2 cellular contexts compared by ENCODE assay signal in genomic region chr1:54967372-54967771, GRCh38.
TF ChIP-seq lines count a peak whose summit lies in the region.

No MANE protein-coding gene starts in this region.

TF ChIP-seq in SK-N-SH, 30 proteins besides CTCF, POLR2A, EP300 and RAD21:
- TF ChIP-seq FOSL2 (IDR thresholded peaks at IDR 0.05; ENCODE audit: borderline replicate concordance, low read depth) (peak; percentile 60; the same call in 1 of the 2 replicates), YY1 (IDR thresholded peaks at IDR 0.05; ENCODE audit: low read depth) (no peak)

TF ChIP-seq in SK-N-SH treated with all-trans-retinoic acid at 6 μM for 48 hours, 23 proteins besides CTCF, POLR2A, EP300 and RAD21:
- TF ChIP-seq ARNTL (CRISPR knock-in tag; IDR thresholded peaks at IDR 0.05; ENCODE audit: borderline replicate concordance, low read depth) (no peak), OSR1 (CRISPR knock-in tag; IDR thresholded peaks at IDR 0.05) (no peak), POU6F1 (CRISPR knock-in tag; IDR thresholded peaks at IDR 0.05; ENCODE audit: borderline replicate concordance, low read depth) (no peak), CSRNP3 (CRISPR knock-in tag; IDR thresholded peaks at IDR 0.05) (no peak), RARB (CRISPR knock-in tag; IDR thresholded peaks at IDR 0.05) (no peak), SNAI2 (CRISPR knock-in tag; IDR thresholded peaks at IDR 0.05) (no peak), CSDC2 (CRISPR knock-in tag; IDR thresholded peaks at IDR 0.05) (no peak), ISL1 (CRISPR knock-in tag; IDR thresholded peaks at IDR 0.05) (no peak), PPARA (CRISPR knock-in tag; IDR thresholded peaks at IDR 0.05; ENCODE audit: borderline replicate concordance) (no peak), ESRRG (CRISPR knock-in tag; IDR thresholded peaks at IDR 0.05) (no peak), ZFP30 (CRISPR knock-in tag; IDR thresholded peaks at IDR 0.05) (no peak), ZC3H10 (CRISPR knock-in tag; IDR thresholded peaks at IDR 0.05) (no peak), BACH2 (CRISPR knock-in tag; IDR thresholded peaks at IDR 0.05; ENCODE audit: borderline replicate concordance) (no peak), ZNF70 (CRISPR knock-in tag; IDR thresholded peaks at IDR 0.05) (no peak), ZNF565 (CRISPR knock-in tag; conservative IDR thresholded peaks at IDR 0.05; ENCODE audit: low read depth) (no peak)
